In the genomic region with DNA sequence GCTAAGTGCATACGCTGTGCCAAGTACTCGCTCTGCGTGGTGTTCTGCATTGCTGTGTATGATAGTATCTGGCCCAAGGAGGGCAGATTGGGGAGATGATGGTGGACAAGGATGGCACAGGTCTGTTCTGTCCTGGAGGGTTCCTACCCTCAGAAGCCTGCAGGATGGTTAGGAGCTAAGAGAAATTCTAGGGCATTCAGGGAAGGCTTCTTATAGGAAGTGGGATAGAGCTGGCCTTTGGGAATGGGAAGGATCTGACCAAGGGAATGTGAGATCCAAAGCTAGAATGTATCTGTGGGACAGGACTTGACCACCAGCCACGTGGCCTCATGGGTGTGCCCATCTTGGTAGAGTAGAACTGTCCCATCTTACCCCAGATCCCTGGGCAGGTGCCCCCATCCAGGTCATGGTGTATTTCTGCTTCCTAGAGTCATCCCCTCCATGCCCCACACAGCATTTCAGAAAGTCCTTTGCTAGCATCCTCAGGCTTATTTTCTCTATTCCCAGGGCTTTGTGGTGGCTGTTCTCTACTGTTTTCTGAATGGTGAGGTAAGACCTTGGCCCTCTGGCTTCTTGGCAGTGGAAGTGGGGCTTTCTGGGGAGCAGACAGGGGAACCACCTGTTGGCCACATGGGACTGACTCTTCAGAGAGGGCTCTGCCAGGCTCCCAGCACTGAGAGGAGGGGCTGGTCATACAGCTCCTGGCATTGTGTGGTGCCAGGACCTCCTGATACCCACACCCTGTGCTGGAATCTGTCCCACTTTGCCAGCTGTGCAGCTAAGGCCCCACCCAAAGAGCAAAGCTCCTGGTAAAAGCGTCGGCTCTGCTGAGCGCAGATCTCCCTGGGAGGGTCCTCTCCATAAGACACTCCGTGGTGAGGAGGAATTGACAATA, we compare ENCODE assay signal across 16 cellular contexts. TPM values are rescaled to one million over a fixed set of nuclear protein-coding genes. Genes with fewer than 3 reads are reported as not detected.
A peak's percentile ranks its signal among the peaks of the same experiment; 100 is the strongest.
DNase-seq lines count a peak whose midpoint lies in the region; ATAC-seq and TF ChIP-seq lines count a peak whose summit lies in the region.
"Had no signal": no experiment of that assay in that cellular context is flagged by ENCODE, and none has a peak within 500 bp of the region (broad histone marks: within the 10 kb centered on the region; RNA-seq: fewer than 3 reads in every experiment).

No MANE protein-coding gene starts in this region.

- no peak for TF ChIP-seq CTCF in HEK293 (tag by site-specific recombination; IDR thresholded peaks at IDR 0.05)
- no peak for TF ChIP-seq CTCF in Peyer's patch (IDR thresholded peaks at IDR 0.05)
- TF ChIP-seq CTCF in transverse colon (IDR thresholded peaks at IDR 0.05) = no peak

- 71 to 100% methylated on average over 1 to 8 of the region's 8 CpGs for WGBS in transverse colon (ENCODE audit: low coverage in 1 of 2), 2 donors

- in situ Hi-C loops in transverse colon (cut with MboI; ENCODE audit: low pct_ligation_motif_present in 1 of 4, low pct_unique_long_range_greater_than_20kb in 1 of 4, low sequenced_read_pairs in 3 of 4) = loop anchor here in 1 of 4 donors (25.0 kb wide), 1 partner anchor 292 kb away; no protein-coding TSS in a partner anchor

- H3K4me1 ChIP-seq in HEK293 (ENCODE audit: control insufficient read depth, insufficient read depth, low read length) (no peaks in the 10 kb centered on the region), Peyer's patch (no peaks in the 10 kb centered on the region), transverse colon (no peaks in the 10 kb centered on the region)

- H3K27me3 ChIP-seq in Peyer's patch (no peaks in the 10 kb centered on the region), transverse colon (no peaks in the 10 kb centered on the region)

- POLR2A ChIA-PET in HEK293 (lab: Yijun Ruan, JAX) = no interaction called here

- ATAC-seq in HG03135 (IDR thresholded peaks at IDR 0.05; ENCODE audit: unreplicated experiment) = no peak
- ATAC-seq: CD8-positive, alpha-beta T cell had no signal

- H3K27ac ChIP-seq in HEK293 (ENCODE audit: extremely low read depth, low read depth, low read length) (no peak overlapping the region), Peyer's patch (no peak overlapping the region), transverse colon (no peak overlapping the region)
- H3K27ac ChIP-seq: PC-9 had no signal

- H3K36me3 ChIP-seq in HEK293 (ENCODE audit: control insufficient read depth in 2 of 2, insufficient read depth in 1 of 2, low read length in 2 of 2) (no peaks in the 10 kb centered on the region), Peyer's patch (no peaks in the 10 kb centered on the region), transverse colon (no peaks in the 10 kb centered on the region)

- peak in 2 of 3 donors; percentile 41 to 43 for DNase-seq in Peyer's patch
- DNase-seq in mucosa of gallbladder (ENCODE audit: low spot score) = peak; percentile 25
- peak; percentile 13 for DNase-seq in transverse colon
- DNase-seq in NCI-H1092 (lab: John Stamatoyannopoulos, UW) = no peak
- no peak for DNase-seq in NCI-H748 (lab: John Stamatoyannopoulos, UW; ENCODE audit: unreplicated experiment)
- DNase-seq: CD8-positive, alpha-beta T cell; KG1; NCI-H1105; NCI-H1694 treated with DMSO at 0.1 percent for 48 hours; NCI-H345; NCI-H69; PC-9; SHP77 had no signal

- CTCF ChIA-PET in HEK293 (lab: Yijun Ruan, JAX) = interaction anchor here (1.4 to 2.6 kb wide), 2 partner anchors 18 to 30 kb away, joined by 4 to 20 read pairs; no protein-coding TSS in a partner anchor

- H3K9me3 ChIP-seq in HEK293 (ENCODE audit: control insufficient read depth, insufficient read depth, low read depth, low read length) (no peaks in the 10 kb centered on the region), Peyer's patch (no peaks in the 10 kb centered on the region), transverse colon (no peaks in the 10 kb centered on the region)

- H3K4me3 ChIP-seq in HEK293 (ENCODE audit: low read depth, low read length) = no peak overlapping the region
- H3K4me3 ChIP-seq in Peyer's patch = no peak overlapping the region
- H3K4me3 ChIP-seq in transverse colon = no peak overlapping the region
- H3K4me3 ChIP-seq: PC-9 had no signal

- TF ChIP-seq EP300 in transverse colon (IDR thresholded peaks at IDR 0.05; ENCODE audit: low read depth) = no peak

- TF ChIP-seq POLR2A in Peyer's patch (IDR thresholded peaks at IDR 0.05) (no peak), transverse colon (IDR thresholded peaks at IDR 0.05) (no peak)

- intact Hi-C loops in transverse colon (cut with DNase I; ENCODE audit: low total_unique reads) = no loop called here

TF ChIP-seq in HEK293, 187 proteins besides CTCF, POLR2A, EP300 and RAD21:
- no peak for TF ChIP-seq SP3 (tag by site-specific recombination; IDR thresholded peaks at IDR 0.05)
- TF ChIP-seq SCRT2 (tag by site-specific recombination; IDR thresholded peaks at IDR 0.05) = peak; percentile 31; the same call in 1 of the 2 replicates

RNA-seq across cellular contexts. Expression of gene ADCYAP1R1, which starts 52.5 kb away (rescaled TPM):
- total RNA-seq in Peyer's patch = 1 to 10 TPM in 1 of 4 donors, under 1 TPM in 3; 0.27 to 1.4 (median 0.59) TPM
- 7.2 TPM for total RNA-seq in mucosa of gallbladder
- total RNA-seq in transverse colon = 1 to 10 TPM; 1.9 to 7.4 (median 3.4) TPM
- total RNA-seq: CD8-positive, alpha-beta T cell; M059J; PC-9 had no signal

Comparison
In these comparisons a context has a peak if more than half of its experiments do, and no peak if none do; other contexts are left out.
1. DNase-seq: peak in Peyer's patch (2 of 3), mucosa of gallbladder (single experiment) and transverse colon (single experiment); none in NCI-H1092 (single experiment) and NCI-H748 (single experiment).